In genomic region chr10:126455036-126455765, GRCh38 we compare ENCODE assay signal across 19 cellular contexts.
"Had no signal": no experiment of that assay in that cellular context is flagged by ENCODE, and none has a peak within 500 bp of the region (broad histone marks: within the 10 kb centered on the region; RNA-seq: fewer than 3 reads in every experiment).

No MANE protein-coding gene starts in this region.

- H3K27ac ChIP-seq: RWPE1 had no signal

- H3K9ac ChIP-seq: SK-N-SH had no signal

- H3K9me3 ChIP-seq: SK-N-SH had no signal

- H3K9me2 ChIP-seq: SK-N-SH had no signal

- DNase-seq: KBM-7, MV-4-11, NCI-H1048, NCI-H1105, NCI-H1417, NCI-H1436 treated with DMSO at 0.1 percent for 48 hours, NCI-H1694, NCI-H187 treated with DMSO at 0.1 percent for 48 hours, NCI-H2081, NCI-H2107, NCI-H226, NCI-H446, NCI-H510A, NCI-H524 treated with DMSO at 0.1 percent for 48 hours, NCI-H69, NCI-H774, SHP77, SK-N-SH had no signal

- H3K4me2 ChIP-seq: SK-N-SH had no signal
